8 cellular contexts compared by ENCODE assay signal in the genomic region with DNA sequence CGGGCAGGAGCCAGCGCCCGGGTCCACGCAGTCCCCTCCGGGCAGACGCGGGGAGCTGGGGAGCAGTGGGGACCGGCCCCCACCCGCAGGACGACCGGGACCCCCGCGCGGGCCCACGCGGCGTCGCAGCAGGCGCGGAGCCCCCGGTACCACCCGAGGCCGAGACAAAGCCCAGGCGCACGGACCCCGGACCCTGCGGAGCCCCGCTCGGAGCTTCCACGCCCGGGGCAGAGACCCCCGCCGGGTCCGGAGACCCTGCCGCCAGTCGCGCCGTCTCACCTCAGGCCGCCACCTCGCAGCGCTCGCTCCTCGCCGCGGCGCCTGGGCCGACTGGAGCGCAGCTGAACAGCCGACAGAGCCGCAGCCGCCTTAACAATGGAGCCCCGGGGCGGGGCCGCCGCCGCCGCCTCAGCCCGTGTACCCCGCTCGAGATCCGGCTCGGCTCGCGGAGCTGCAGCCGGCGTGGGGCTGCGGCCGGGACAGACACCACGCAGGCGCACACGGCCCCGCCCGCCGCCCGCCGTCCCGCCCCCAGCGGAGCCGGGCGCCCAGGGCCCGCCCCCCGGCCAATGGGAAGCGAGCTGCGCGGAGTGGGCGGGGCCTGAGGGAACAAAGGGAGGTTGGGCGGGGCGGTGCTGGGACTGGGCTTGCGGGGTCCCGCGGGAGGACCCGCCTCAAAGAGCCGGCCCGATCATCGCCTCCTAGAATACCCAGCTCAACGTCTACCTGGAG. TPM values are rescaled to one million over a fixed set of nuclear protein-coding genes. Genes with fewer than 3 reads are reported as not detected.
DNase-seq lines count a peak whose midpoint lies in the region; ATAC-seq and TF ChIP-seq lines count a peak whose summit lies in the region.

A gene with protein sequence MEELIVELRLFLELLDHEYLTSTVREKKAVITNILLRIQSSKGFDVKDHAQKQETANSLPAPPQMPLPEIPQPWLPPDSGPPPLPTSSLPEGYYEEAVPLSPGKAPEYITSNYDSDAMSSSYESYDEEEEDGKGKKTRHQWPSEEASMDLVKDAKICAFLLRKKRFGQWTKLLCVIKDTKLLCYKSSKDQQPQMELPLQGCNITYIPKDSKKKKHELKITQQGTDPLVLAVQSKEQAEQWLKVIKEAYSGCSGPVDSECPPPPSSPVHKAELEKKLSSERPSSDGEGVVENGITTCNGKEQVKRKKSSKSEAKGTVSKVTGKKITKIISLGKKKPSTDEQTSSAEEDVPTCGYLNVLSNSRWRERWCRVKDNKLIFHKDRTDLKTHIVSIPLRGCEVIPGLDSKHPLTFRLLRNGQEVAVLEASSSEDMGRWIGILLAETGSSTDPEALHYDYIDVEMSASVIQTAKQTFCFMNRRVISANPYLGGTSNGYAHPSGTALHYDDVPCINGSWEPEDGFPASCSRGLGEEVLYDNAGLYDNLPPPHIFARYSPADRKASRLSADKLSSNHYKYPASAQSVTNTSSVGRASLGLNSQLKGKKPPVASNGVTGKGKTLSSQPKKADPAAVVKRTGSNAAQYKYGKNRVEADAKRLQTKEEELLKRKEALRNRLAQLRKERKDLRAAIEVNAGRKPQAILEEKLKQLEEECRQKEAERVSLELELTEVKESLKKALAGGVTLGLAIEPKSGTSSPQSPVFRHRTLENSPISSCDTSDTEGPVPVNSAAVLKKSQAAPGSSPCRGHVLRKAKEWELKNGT (minus strand): TSS at position 485 of the 732 bp plus-strand sequence. CDS start 67,783 bp downstream, outside the sequence.

- H2BK12ac ChIP-seq in mesenchymal stem cell (ENCODE audit: low read length in 2 of 2) = peak within 1 kb of the TSS in 1 of 2 experiments; percentile 83

- peak within 1 kb of the TSS; percentile 69 for H4K8ac ChIP-seq in mesenchymal stem cell (ENCODE audit: low read length)

- H3K36me3 ChIP-seq in endodermal cell (ENCODE audit: control insufficient read depth, insufficient read depth, low read length) (no peaks in the 10 kb centered on the region), mesenchymal stem cell (ENCODE audit: control insufficient read depth in 1 of 2, insufficient read depth in 2 of 2, low read depth in 1 of 2, low read length in 2 of 2) (no peaks in the 10 kb centered on the region)

- H2BK15ac ChIP-seq in mesenchymal stem cell (ENCODE audit: low read depth, poor library complexity, severe bottlenecking) = peak within 1 kb of the TSS; percentile 93

- H3K4me3 Mint-ChIP-seq in endodermal cell = peak within 1 kb of the TSS; percentile 62

- peak within 1 kb of the TSS; percentile 85 for H2BK5ac ChIP-seq in mesenchymal stem cell (ENCODE audit: low read depth, low read length, poor library complexity, severe bottlenecking)

- peaks cover 32% of the 10 kb centered on the region for H3K4me1 Mint-ChIP-seq in endodermal cell

- peak within 1 kb of the TSS; percentile 98 for H2BK120ac ChIP-seq in mesenchymal stem cell (ENCODE audit: low read depth, low read length)

- H3K4me1 ChIP-seq in endodermal cell (ENCODE audit: control insufficient read depth, insufficient read depth, low read length) = no peaks in the 10 kb centered on the region
- peaks cover 21% of the 10 kb centered on the region for H3K4me1 ChIP-seq in mesenchymal stem cell (ENCODE audit: control insufficient read depth, insufficient read depth, low read depth, low read length)

- no peaks in the 10 kb centered on the region for H3K27me3 Mint-ChIP-seq in endodermal cell (ENCODE audit: insufficient read depth)

- ATAC-seq in GM18873 (IDR thresholded peaks at IDR 0.05; ENCODE audit: low FRiP score, unreplicated experiment) = peak; percentile 67
- ATAC-seq in HG03159 (IDR thresholded peaks at IDR 0.05; ENCODE audit: unreplicated experiment) = peak; percentile 77

- H3K27ac Mint-ChIP-seq in endodermal cell = peak within 1 kb of the TSS; percentile 92

- no peaks in the 10 kb centered on the region for H3K27me3 ChIP-seq in endodermal cell (ENCODE audit: control insufficient read depth, insufficient read depth, low read length, poor library complexity, severe bottlenecking)
- no peaks in the 10 kb centered on the region for H3K27me3 ChIP-seq in mesenchymal stem cell (ENCODE audit: control insufficient read depth in 1 of 2, insufficient read depth in 1 of 2, low read length in 2 of 2)

- H2AFZ ChIP-seq in mesenchymal stem cell (ENCODE audit: low read depth, low read length) = peak within 1 kb of the TSS; percentile 36

- peak within 1 kb of the TSS; percentile 94 to 96 for H3K18ac ChIP-seq in mesenchymal stem cell (ENCODE audit: low read depth in 1 of 2, low read length in 2 of 2)

- H3K14ac ChIP-seq in mesenchymal stem cell (ENCODE audit: low read length in 2 of 2) = peak within 1 kb of the TSS; percentile 95 to 96

- H3K79me1 ChIP-seq in mesenchymal stem cell (replicated peaks; ENCODE audit: low read length, poor library complexity, severe bottlenecking) = peaks cover 4% of the 10 kb centered on the region

- peak within 1 kb of the TSS; percentile 94 to 99 for H3K4ac ChIP-seq in mesenchymal stem cell (ENCODE audit: low read depth in 1 of 2, low read length in 2 of 2)

- H3K9me3 ChIP-seq in endodermal cell (ENCODE audit: control insufficient read depth, low read length) (no peaks in the 10 kb centered on the region), mesenchymal stem cell (ENCODE audit: control insufficient read depth, low read length) (no peaks in the 10 kb centered on the region)

- H3K4me3 ChIP-seq in endodermal cell (ENCODE audit: low read length) (peak within 1 kb of the TSS; percentile 90), mesenchymal stem cell (ENCODE audit: insufficient read depth in 1 of 2, low read depth in 1 of 2, low read length in 2 of 2) (peak within 1 kb of the TSS; percentile 85 to 98)

- DNase-seq in 8988T (peak; percentile 96), NCI-H748 treated with DMSO at 0.1 percent for 48 hours (lab: John Stamatoyannopoulos, UW) (peak; percentile 45), endodermal cell (peak; percentile 96), mesenchymal stem cell (peak; percentile 82)
- peak; percentile 63 for DNase-seq in activated CD8-positive, alpha-beta memory T cell treated with anti-CD3 and anti-CD28 coated beads, Interleukin-2, amount 50 U/mL, for 24 hours (ENCODE audit: extremely low read depth)
- DNase-seq in stimulated activated CD4-positive, alpha-beta T cell treated with anti-CD3 and anti-CD28 coated beads, TNF-alpha, amount 100 ng/mL, for 4 hours (ENCODE audit: low read depth in 3 of 3) = peak; percentile 79 to 83 (median 80)

- H3K9me3 Mint-ChIP-seq in endodermal cell = no peaks in the 10 kb centered on the region

- WGBS in endodermal cell (ENCODE audit: insufficient coverage in 1 of 2, insufficient read length in 1 of 2), 2 experiments = 0% methylated on average over 39 to 96 of the region's 96 CpGs
- under 1% methylated on average over 74 of the region's 96 CpGs for WGBS in mesenchymal stem cell

- H3K27ac ChIP-seq in endodermal cell (ENCODE audit: low read depth, low read length) (peak within 1 kb of the TSS; percentile 79), mesenchymal stem cell (ENCODE audit: low read length, poor library complexity, severe bottlenecking) (peak within 1 kb of the TSS; percentile 60)

- no peak for TF ChIP-seq CTCF in endodermal cell (conservative IDR thresholded peaks at IDR 0.05)

- peak within 1 kb of the TSS; percentile 95 for H2AK5ac ChIP-seq in mesenchymal stem cell (ENCODE audit: low read length, severe bottlenecking)

- H3K36me3 Mint-ChIP-seq in endodermal cell (ENCODE audit: low read depth) = no peaks in the 10 kb centered on the region

- peak within 1 kb of the TSS; percentile 93 for H4K91ac ChIP-seq in mesenchymal stem cell (ENCODE audit: low read length)

- peak within 1 kb of the TSS; percentile 90 for H3K4me2 ChIP-seq in mesenchymal stem cell (ENCODE audit: low read length, poor library complexity, severe bottlenecking)

- H3K23ac ChIP-seq in mesenchymal stem cell (ENCODE audit: low read length in 2 of 2) = peak within 1 kb of the TSS; percentile 45 to 100

- peak within 1 kb of the TSS; percentile 69 for H3K9ac ChIP-seq in endodermal cell (ENCODE audit: extremely low read depth, low read length, poor library complexity, severe bottlenecking)
- peak within 1 kb of the TSS; percentile 91 for H3K9ac ChIP-seq in mesenchymal stem cell (ENCODE audit: low read length)

RNA-seq across cellular contexts. Expression of the gene that starts here (rescaled TPM):
- 10 to 100 TPM; 18.2 to 22.5 TPM for total RNA-seq in endodermal cell
- polyA plus RNA-seq in endodermal cell (2013, experiment 1 of 2) = 24.1 TPM
- 22.7 TPM for polyA plus RNA-seq in endodermal cell (2013, experiment 2 of 2)
- polyA plus RNA-seq in mesenchymal stem cell (2013, experiment 1 of 2) = 19.0 TPM
- polyA plus RNA-seq in mesenchymal stem cell (2013, experiment 2 of 2) = 19.1 TPM

Comparison
In these comparisons a context has a peak if more than half of its experiments do, and no peak if none do; other contexts are left out.
1. Peak in every context shown above with its lines: DNase-seq, ATAC-seq, H3K4me3 ChIP-seq and H3K27ac ChIP-seq.
2. DNase-seq: peak in every context shown above with its lines; median percentile 96 in 8988T; 96 in endodermal cell; 82 in mesenchymal stem cell; 80 in stimulated activated CD4-positive, alpha-beta T cell treated with anti-CD3 and anti-CD28 coated beads, TNF-alpha, amount 100 ng/mL, for 4 hours; 63 in activated CD8-positive, alpha-beta memory T cell treated with anti-CD3 and anti-CD28 coated beads, Interleukin-2, amount 50 U/mL, for 24 hours; 45 in NCI-H748 treated with DMSO at 0.1 percent for 48 hours.